17 cellular contexts compared by ENCODE assay signal in the genomic region with DNA sequence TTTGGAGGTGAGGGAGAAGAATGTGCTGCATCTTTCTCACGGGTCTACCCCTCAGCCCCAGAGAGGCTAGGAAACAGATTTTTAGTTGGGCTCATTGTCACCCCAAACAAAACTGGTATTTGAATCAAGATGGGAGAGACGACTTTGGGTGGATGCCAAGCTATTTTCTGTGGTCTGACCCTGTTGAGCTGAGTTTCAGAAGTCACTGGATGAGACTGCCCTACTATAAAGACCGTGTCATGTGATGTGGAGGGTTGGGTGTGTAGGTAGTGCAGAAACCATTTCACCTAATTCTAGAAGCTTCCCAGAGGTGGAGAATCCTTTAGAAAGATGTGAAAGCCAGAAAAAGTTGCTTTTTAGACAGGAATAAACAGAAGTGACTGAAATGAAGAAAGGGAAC.
A peak's percentile ranks its signal among the peaks of the same experiment; 100 is the strongest.
DNase-seq lines count a peak whose midpoint lies in the region; ATAC-seq and TF ChIP-seq lines count a peak whose summit lies in the region.
"Had no signal": no experiment of that assay in that cellular context is flagged by ENCODE, and none has a peak within 500 bp of the region (broad histone marks: within the 10 kb centered on the region; RNA-seq: fewer than 3 reads in every experiment).

No MANE protein-coding gene starts in this region.

- H3K27ac Mint-ChIP-seq in activated CD4-positive, alpha-beta T cell treated with anti-CD3 and anti-CD28 coated beads, Interleukin-2, amount 10 ng/mL, durations not matched to agents 7 days and 5 days: peak overlapping the region; percentile 32
- H3K27ac Mint-ChIP-seq in memory B cell: peak overlapping the region; percentile 12
- H3K27ac Mint-ChIP-seq in stimulated activated naive B cell treated with anti-CD40 and anti-IgM and Interleukin-4, amounts not matched to agents 10 μg/mL and 1 μg/mL and 100 μg/mL, for 72 hours: peak overlapping the region; percentile 38
- H3K27ac Mint-ChIP-seq: CD8-positive, alpha-beta T cell had no signal

- H3K36me3 ChIP-seq in MM.1S (replicated peaks; ENCODE audit: insufficient read depth, low read length): no peaks in the 10 kb centered on the region

- H4K20me1 ChIP-seq in MM.1S (ENCODE audit: insufficient read depth, low read length): no peaks in the 10 kb centered on the region

- H3K4me1 Mint-ChIP-seq in activated CD4-positive, alpha-beta T cell treated with anti-CD3 and anti-CD28 coated beads, Interleukin-2, amount 10 ng/mL, durations not matched to agents 7 days and 5 days: peaks cover 2% of the 10 kb centered on the region
- H3K4me1 Mint-ChIP-seq in memory B cell: peaks cover 6% of the 10 kb centered on the region
- peaks cover 3 to 7% of the 10 kb centered on the region in 2 donors for H3K4me1 Mint-ChIP-seq in stimulated activated naive B cell treated with anti-CD40 and anti-IgM and Interleukin-4, amounts not matched to agents 10 μg/mL and 1 μg/mL and 100 μg/mL, for 72 hours

- no peak overlapping the region for H3K4me3 Mint-ChIP-seq in activated CD4-positive, alpha-beta T cell treated with anti-CD3 and anti-CD28 coated beads, Interleukin-2, amount 10 ng/mL, durations not matched to agents 7 days and 5 days
- no peak overlapping the region for H3K4me3 Mint-ChIP-seq in memory B cell
- no peak overlapping the region for H3K4me3 Mint-ChIP-seq in stimulated activated naive B cell treated with anti-CD40 and anti-IgM and Interleukin-4, amounts not matched to agents 10 μg/mL and 1 μg/mL and 100 μg/mL, for 72 hours
- H3K4me3 Mint-ChIP-seq: CD14-positive monocyte; CD8-positive, alpha-beta T cell; H9 had no signal

- no peak overlapping the region for H2AFZ ChIP-seq in MM.1S (ENCODE audit: low read length)

- no peak overlapping the region for H3K9ac ChIP-seq in MM.1S (ENCODE audit: low read length)

- ATAC-seq in memory B cell (ENCODE audit: low read depth) (no peak), GM18907 (IDR thresholded peaks at IDR 0.05; ENCODE audit: unreplicated experiment) (no peak)
- ATAC-seq in stimulated activated naive B cell treated with anti-CD40 and anti-IgM and Interleukin-4, amounts not matched to agents 10 μg/mL and 1 μg/mL and 100 μg/mL, for 72 hours (replicated peaks): no peak
- ATAC-seq: CD8-positive, alpha-beta T cell; HepG2 had no signal

- no peak for DNase-seq in activated CD4-positive, alpha-beta T cell treated with anti-CD3 and anti-CD28 coated beads, Interleukin-2, amount 10 ng/mL, durations not matched to agents 7 days and 5 days
- no peak for DNase-seq in activated CD4-positive, alpha-beta T cell treated with anti-CD3 and anti-CD28 coated beads for 4 hours
- DNase-seq in MM.1S: peak; percentile 43
- no peak for DNase-seq in memory B cell (ENCODE audit: low spot score in 2 of 2)
- no peak for DNase-seq in stimulated activated naive B cell treated with anti-CD40 and anti-IgM and Interleukin-4, amounts not matched to agents 10 μg/mL and 1 μg/mL and 100 μg/mL, for 72 hours
- DNase-seq in activated gamma-delta T cell (lab: John Stamatoyannopoulos, UW): no peak
- no peak for DNase-seq in GDM1 (lab: John Stamatoyannopoulos, UW)
- DNase-seq: CD8-positive, alpha-beta T cell; COR-L47; DMS153; DND-41; GOT3; H9 had no signal

- no peaks in the 10 kb centered on the region for H3K36me3 Mint-ChIP-seq in activated CD4-positive, alpha-beta T cell treated with anti-CD3 and anti-CD28 coated beads, Interleukin-2, amount 10 ng/mL, durations not matched to agents 7 days and 5 days (ENCODE audit: low read depth)
- H3K36me3 Mint-ChIP-seq in memory B cell: peaks cover 4% of the 10 kb centered on the region
- peaks cover 1 to 5% of the 10 kb centered on the region in 2 donors for H3K36me3 Mint-ChIP-seq in stimulated activated naive B cell treated with anti-CD40 and anti-IgM and Interleukin-4, amounts not matched to agents 10 μg/mL and 1 μg/mL and 100 μg/mL, for 72 hours
- H3K36me3 Mint-ChIP-seq: CD14-positive monocyte had no signal

- POLR2A ChIA-PET in activated CD4-positive, alpha-beta T cell treated with anti-CD3 and anti-CD28 coated beads, Interleukin-2, amount 10 ng/mL, durations not matched to agents 7 days and 5 days (lab: Charles Lee): no interaction called here

- no peaks in the 10 kb centered on the region for H3K9me2 ChIP-seq in MM.1S (replicated peaks; ENCODE audit: insufficient read depth, low read length)

- H3K4me3 ChIP-seq in MM.1S (ENCODE audit: low read length): no peak overlapping the region

- no peak for TF ChIP-seq CTCF in MM.1S (IDR thresholded peaks at IDR 0.05; ENCODE audit: low read length)

- H3K27me3 ChIP-seq in MM.1S (replicated peaks; ENCODE audit: insufficient read depth, low read length): no peaks in the 10 kb centered on the region

- no peaks in the 10 kb centered on the region for H3K9me3 ChIP-seq in MM.1S (replicated peaks; ENCODE audit: insufficient read depth, low read length)

- H3K4me1 ChIP-seq in MM.1S (ENCODE audit: low read length): no peaks in the 10 kb centered on the region

- CTCF ChIA-PET in activated CD4-positive, alpha-beta T cell treated with anti-CD3 and anti-CD28 coated beads, Interleukin-2, amount 10 ng/mL, durations not matched to agents 7 days and 5 days (lab: Charles Lee): interaction anchor here (1.0 kb wide), 1 partner anchor 341 kb away, joined by 3 read pairs; no protein-coding TSS in a partner anchor

- no peaks in the 10 kb centered on the region for H3F3A ChIP-seq in MM.1S (ENCODE audit: insufficient read depth, low read length)

- no peaks in the 10 kb centered on the region for H3K9me3 Mint-ChIP-seq in activated CD4-positive, alpha-beta T cell treated with anti-CD3 and anti-CD28 coated beads, Interleukin-2, amount 10 ng/mL, durations not matched to agents 7 days and 5 days
- H3K9me3 Mint-ChIP-seq in memory B cell: no peaks in the 10 kb centered on the region
- H3K9me3 Mint-ChIP-seq in stimulated activated naive B cell treated with anti-CD40 and anti-IgM and Interleukin-4, amounts not matched to agents 10 μg/mL and 1 μg/mL and 100 μg/mL, for 72 hours: no peaks in the 10 kb centered on the region
- H3K9me3 Mint-ChIP-seq: CD14-positive monocyte; CD8-positive, alpha-beta T cell; H9 had no signal

- H3K27me3 Mint-ChIP-seq in activated CD4-positive, alpha-beta T cell treated with anti-CD3 and anti-CD28 coated beads, Interleukin-2, amount 10 ng/mL, durations not matched to agents 7 days and 5 days: no peaks in the 10 kb centered on the region
- no peaks in the 10 kb centered on the region for H3K27me3 Mint-ChIP-seq in memory B cell
- H3K27me3 Mint-ChIP-seq in stimulated activated naive B cell treated with anti-CD40 and anti-IgM and Interleukin-4, amounts not matched to agents 10 μg/mL and 1 μg/mL and 100 μg/mL, for 72 hours: no peaks in the 10 kb centered on the region

- H3K27ac ChIP-seq in MM.1S (ENCODE audit: low read length): no peak overlapping the region
- H3K27ac ChIP-seq: 22Rv1 had no signal

- no peak overlapping the region for H3K4me2 ChIP-seq in MM.1S (ENCODE audit: low read depth, low read length)

- H3K79me2 ChIP-seq in MM.1S (ENCODE audit: low read length): no peaks in the 10 kb centered on the region
